Comparison of ENCODE assay signal across 27 cellular contexts in the genomic region with DNA sequence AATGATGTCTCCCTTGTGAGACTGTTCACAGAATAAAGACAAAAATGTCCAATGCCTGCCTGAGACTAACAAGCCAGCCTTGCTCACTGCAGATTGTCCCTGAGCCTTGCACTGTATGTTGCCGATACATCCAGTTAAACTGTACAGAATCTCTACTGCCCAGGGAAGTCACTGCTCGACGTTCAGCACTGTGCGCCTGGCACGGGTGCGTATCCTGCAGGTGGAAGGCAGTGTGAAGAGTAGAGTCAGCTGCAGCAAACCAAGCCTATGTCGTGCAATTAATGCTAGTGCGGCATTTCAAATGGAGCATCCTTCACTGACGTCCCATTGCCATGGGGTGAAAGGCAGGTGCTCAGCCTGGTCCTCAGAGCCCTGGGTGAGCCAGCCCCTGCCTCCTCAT.
"Had no signal": no experiment of that assay in that cellular context is flagged by ENCODE, and none has a peak within 500 bp of the region (broad histone marks: within the 10 kb centered on the region; RNA-seq: fewer than 3 reads in every experiment).

No MANE protein-coding gene starts in this region.

- H3K9me3 Mint-ChIP-seq: activated CD4-positive, alpha-beta T cell treated with anti-CD3 and anti-CD28 coated beads, Interleukin-2, amount 10 ng/mL, durations not matched to agents 7 days and 5 days; activated CD8-positive, alpha-beta T cell treated with anti-CD3 and anti-CD28 coated beads for 36 hours; activated T-cell treated with anti-CD3 and anti-CD28 coated beads, Interleukin-2, amount 50 U/mL, for 4 hours; activated T-helper 17 cell treated with anti-CD3 and anti-CD28 coated beads, Interleukin-2, amount 50 U/mL, for 72 hours; naive B cell; nephron progenitor cell had no signal

- H3K4me3 Mint-ChIP-seq: activated CD4-positive, alpha-beta T cell treated with anti-CD3 and anti-CD28 coated beads, Interleukin-2, amount 10 ng/mL, durations not matched to agents 7 days and 5 days; activated CD8-positive, alpha-beta T cell treated with anti-CD3 and anti-CD28 coated beads for 36 hours; activated T-cell treated with anti-CD3 and anti-CD28 coated beads, Interleukin-2, amount 50 U/mL, for 4 hours; activated T-helper 17 cell treated with anti-CD3 and anti-CD28 coated beads, Interleukin-2, amount 50 U/mL, for 72 hours; naive B cell; nephron progenitor cell had no signal

- H3K27me3 ChIP-seq: esophagus muscularis mucosa, left lung, pancreas, right atrium auricular region, spleen, testis, transverse colon, uterus had no signal

- H3K9me3 ChIP-seq: esophagus muscularis mucosa, left lung, pancreas, right atrium auricular region, spleen, testis, transverse colon, uterus had no signal

- H3K27ac ChIP-seq: esophagus muscularis mucosa, left lung, testis, transverse colon, uterus had no signal

- H3K4me3 ChIP-seq: esophagus muscularis mucosa, left lung, lung, pancreas, right atrium auricular region, spleen, testis, transverse colon, uterus had no signal

- H3K27ac Mint-ChIP-seq: activated CD4-positive, alpha-beta T cell treated with anti-CD3 and anti-CD28 coated beads, Interleukin-2, amount 10 ng/mL, durations not matched to agents 7 days and 5 days; activated CD8-positive, alpha-beta T cell treated with anti-CD3 and anti-CD28 coated beads for 36 hours; activated T-helper 17 cell treated with anti-CD3 and anti-CD28 coated beads, Interleukin-2, amount 50 U/mL, for 72 hours had no signal

- ATAC-seq: activated CD8-positive, alpha-beta T cell treated with anti-CD3 and anti-CD28 coated beads for 36 hours; activated T-cell treated with anti-CD3 and anti-CD28 coated beads, Interleukin-2, amount 50 U/mL, for 4 hours; activated T-helper 17 cell treated with anti-CD3 and anti-CD28 coated beads, Interleukin-2, amount 50 U/mL, for 72 hours; left lung; pancreas had no signal

- H3K36me3 ChIP-seq: esophagus muscularis mucosa, right atrium auricular region, transverse colon, uterus had no signal

- H3K27me3 Mint-ChIP-seq: activated CD4-positive, alpha-beta T cell treated with anti-CD3 and anti-CD28 coated beads, Interleukin-2, amount 10 ng/mL, durations not matched to agents 7 days and 5 days; activated T-helper 17 cell treated with anti-CD3 and anti-CD28 coated beads, Interleukin-2, amount 50 U/mL, for 72 hours; naive B cell had no signal

- H3K4me1 Mint-ChIP-seq: activated CD4-positive, alpha-beta T cell treated with anti-CD3 and anti-CD28 coated beads, Interleukin-2, amount 10 ng/mL, durations not matched to agents 7 days and 5 days; activated T-helper 17 cell treated with anti-CD3 and anti-CD28 coated beads, Interleukin-2, amount 50 U/mL, for 72 hours had no signal

- DNase-seq: activated CD4-positive, alpha-beta T cell treated with anti-CD3 and anti-CD28 coated beads for 1 hour; activated CD4-positive, alpha-beta T cell treated with anti-CD3 and anti-CD28 coated beads, Interleukin-2, amount 10 ng/mL, durations not matched to agents 7 days and 5 days; activated CD8-positive, alpha-beta T cell treated with anti-CD3 and anti-CD28 coated beads for 36 hours; activated gamma-delta T cell treated with Interleukin-2 at 50 U/mL for 16 hours; activated naive CD4-positive, alpha-beta T cell treated with anti-CD3 and anti-CD28 coated beads, Interleukin-2, amount 50 U/mL, for 16 hours; activated T-cell treated with anti-CD3 and anti-CD28 coated beads, Interleukin-2, amount 50 U/mL, for 4 hours; amygdala; caudate nucleus; dermis blood vessel endothelial cell; effector CD4-positive, alpha-beta T cell; foreskin melanocyte; glutamatergic neuron; left lung; naive B cell; nephron progenitor cell; nucleus accumbens; pancreas; spleen; stimulated activated naive CD4-positive, alpha-beta T cell treated with Interleukin-2 at 50 U/mL for 16 hours; T-helper 2 cell; testis; transverse colon; uterus had no signal
